Comparison of ENCODE assay signal across 8 cellular contexts in genomic region chr12:127381043-127381668, GRCh38.
DNase-seq lines count a peak whose midpoint lies in the region; ATAC-seq and TF ChIP-seq lines count a peak whose summit lies in the region.

No MANE protein-coding gene starts in this region.

- peak overlapping the region; percentile 85 for H2AFZ ChIP-seq in IMR-90 (replicated peaks; ENCODE audit: low read length, poor library complexity)

- no peaks in the 10 kb centered on the region for H3K36me3 Mint-ChIP-seq in Calu3 (ENCODE audit: insufficient read depth, unreplicated experiment)
- no peaks in the 10 kb centered on the region for H3K36me3 Mint-ChIP-seq in stimulated activated effector memory CD8-positive, alpha-beta T cell treated with anti-CD3 and anti-CD28 coated beads, Interleukin-12 subunit alpha, Interleukin-12 subunit beta, amount 100 ng/mL, for 72 hours

- H2BK20ac ChIP-seq in IMR-90 (ENCODE audit: low read depth, low read length): no peak overlapping the region

- no peak overlapping the region for H2AK5ac ChIP-seq in IMR-90 (ENCODE audit: low read depth, low read length)

- H3K9ac ChIP-seq in IMR-90 (ENCODE audit: low read depth, low read length): no peak overlapping the region

- H3K9me3 ChIP-seq in IMR-90 (ENCODE audit: control insufficient read depth, insufficient read depth, low read length): peaks cover 3% of the 10 kb centered on the region; the same call in 1 of the 2 replicates
- no peaks in the 10 kb centered on the region for H3K9me3 ChIP-seq in left lung

- H3K36me3 ChIP-seq in IMR-90 (ENCODE audit: control insufficient read depth, insufficient read depth, low read length) (no peaks in the 10 kb centered on the region), left lung (no peaks in the 10 kb centered on the region)

- no peak overlapping the region for H2BK120ac ChIP-seq in IMR-90 (ENCODE audit: low read depth, low read length)

- peak; percentile 77 for TF ChIP-seq RAD21 in IMR-90 (IDR thresholded peaks at IDR 0.05; ENCODE audit: low read length)

- no peak overlapping the region for H3K14ac ChIP-seq in IMR-90 (replicated peaks; ENCODE audit: low read depth, low read length)

- H3K9me1 ChIP-seq in IMR-90 (ENCODE audit: insufficient read depth, low read length): no peaks in the 10 kb centered on the region

- DNase-seq in Calu3: peak; percentile 72
- no peak for DNase-seq in IMR-90
- peak; percentile 22 for DNase-seq in SW480 (ENCODE audit: low spot score)
- peak; percentile 78 for DNase-seq in cerebellum (ENCODE audit: low spot score)
- peak in 1 of 2 donors; percentile 77 for DNase-seq in left lung
- DNase-seq in stimulated activated effector memory CD8-positive, alpha-beta T cell treated with anti-CD3 and anti-CD28 coated beads, Interleukin-12 subunit alpha, Interleukin-12 subunit beta, amount 100 ng/mL, for 72 hours (ENCODE audit: low spot score in 2 of 2): peak; percentile 44 to 66
- DNase-seq in SKM-1 (lab: John Stamatoyannopoulos, UW; ENCODE audit: unreplicated experiment): no peak

- POLR2A ChIA-PET in IMR-90 (lab: Charles Lee; ENCODE audit: unreplicated experiment): no interaction called here

- ATAC-seq in GM19452 (IDR thresholded peaks at IDR 0.05; ENCODE audit: unreplicated experiment) (peak; percentile 79), IMR-90 (ENCODE audit: low read depth) (peak; percentile 54; the same call in 1 of the 2 replicates), left lung (peak; percentile 90)
- peak; percentile 75 for ATAC-seq in stimulated activated effector memory CD8-positive, alpha-beta T cell treated with anti-CD3 and anti-CD28 coated beads, Interleukin-12 subunit alpha, Interleukin-12 subunit beta, amount 100 ng/mL, for 72 hours

- H3K4me1 ChIP-seq in IMR-90 (ENCODE audit: control insufficient read depth, insufficient read depth, low read length) (no peaks in the 10 kb centered on the region), left lung (peaks cover 0 to 2% of the 10 kb centered on the region in 2 donors)

- H3K27ac ChIP-seq in IMR-90 (ENCODE audit: insufficient read depth, low read length) (no peak overlapping the region), left lung (no peak overlapping the region)

- no peaks in the 10 kb centered on the region for H3K4me1 Mint-ChIP-seq in Calu3 (ENCODE audit: low read depth, unreplicated experiment)
- H3K4me1 Mint-ChIP-seq in stimulated activated effector memory CD8-positive, alpha-beta T cell treated with anti-CD3 and anti-CD28 coated beads, Interleukin-12 subunit alpha, Interleukin-12 subunit beta, amount 100 ng/mL, for 72 hours: no peaks in the 10 kb centered on the region

- no peaks in the 10 kb centered on the region for H3K9me3 Mint-ChIP-seq in Calu3 (ENCODE audit: low read depth, unreplicated experiment)
- H3K9me3 Mint-ChIP-seq in stimulated activated effector memory CD8-positive, alpha-beta T cell treated with anti-CD3 and anti-CD28 coated beads, Interleukin-12 subunit alpha, Interleukin-12 subunit beta, amount 100 ng/mL, for 72 hours: no peaks in the 10 kb centered on the region

- H2AK9ac ChIP-seq in IMR-90 (replicated peaks; ENCODE audit: low read depth, low read length, poor library complexity): no peak overlapping the region

- H3K27me3 ChIP-seq in IMR-90 (ENCODE audit: control insufficient read depth, insufficient read depth, low read length): no peaks in the 10 kb centered on the region
- peaks cover 0 to 20% of the 10 kb centered on the region in 2 donors for H3K27me3 ChIP-seq in left lung

- TF ChIP-seq CTCF in Calu3 (IDR thresholded peaks at IDR 0.05; ENCODE audit: unreplicated experiment) (peak; percentile 70), IMR-90 (conservative IDR thresholded peaks at IDR 0.05; ENCODE audit: low read depth, low read length) (peak; percentile 68), left lung (IDR thresholded peaks at IDR 0.05) (peak; percentile 69 to 73)

- no peak overlapping the region for H3K27ac Mint-ChIP-seq in Calu3 (ENCODE audit: unreplicated experiment)
- H3K27ac Mint-ChIP-seq in stimulated activated effector memory CD8-positive, alpha-beta T cell treated with anti-CD3 and anti-CD28 coated beads, Interleukin-12 subunit alpha, Interleukin-12 subunit beta, amount 100 ng/mL, for 72 hours: no peak overlapping the region

- no peak overlapping the region for H3K56ac ChIP-seq in IMR-90 (ENCODE audit: extremely low read depth, insufficient read depth, low read length)

- H3K4me3 ChIP-seq in IMR-90 (ENCODE audit: insufficient read depth, low read depth, low read length) (peak overlapping the region; percentile 50; the same call in 1 of the 2 replicates), left lung (no peak overlapping the region)

- intact Hi-C loops in Calu3 (cut with micrococcal nuclease; ENCODE audit: unreplicated experiment): loop anchor here (1.0 to 10.0 kb wide), 4 partner anchors 273 to 1316 kb away; no protein-coding TSS in a partner anchor
- intact Hi-C loops in IMR-90 (cut with micrococcal nuclease): loop anchor here (2.0 to 5.0 kb wide), 3 partner anchors 272 to 1309 kb away; no protein-coding TSS in a partner anchor
- intact Hi-C loops in left lung (cut with DNase I): no loop called here

- no peak overlapping the region for H2BK5ac ChIP-seq in IMR-90 (ENCODE audit: low read depth, low read length, poor library complexity, severe bottlenecking)

- peak overlapping the region; percentile 94 for H3K4me2 ChIP-seq in IMR-90 (ENCODE audit: low read depth, low read length)

- BruUV-seq in Calu3 (replicated peaks; lab: Mats Ljungman, UMichigan) (no TSS peak), IMR-90 (replicated peaks; lab: Mats Ljungman, UMichigan) (no TSS peak)

- WGBS in IMR-90 (ENCODE audit: extremely low coverage in 2 of 2, insufficient read length in 1 of 2), 2 experiments: 3% methylated on average over 5 of the region's 33 CpGs; no CpG with 5 or more reads in 1 of the 2 experiments

- H3K23ac ChIP-seq in IMR-90 (ENCODE audit: low read depth, low read length): no peak overlapping the region

- H3K79me1 ChIP-seq in IMR-90 (ENCODE audit: low read depth in 1 of 2, low read length in 2 of 2): no peaks in the 10 kb centered on the region

- no peak overlapping the region for H4K91ac ChIP-seq in IMR-90 (ENCODE audit: insufficient read depth, low read depth, low read length)

- H3K18ac ChIP-seq in IMR-90 (ENCODE audit: low read depth, low read length): no peak overlapping the region

- dilution Hi-C loops in IMR-90 (cut with HindIII; ENCODE audit: low sequenced_read_pairs, unreplicated experiment): no loop called here

- CTCF ChIA-PET in Calu3 (lab: Charles Lee): interaction anchor here (0.5 to 1.7 kb wide), 3 partner anchors 23 to 297 kb away, joined by 6 to 8 read pairs (median 7); no protein-coding TSS in a partner anchor
- CTCF ChIA-PET in IMR-90 (lab: Yijun Ruan, JAX): interaction anchor here (0.6 to 1.2 kb wide), 12 partner anchors 9 to 299 kb away, joined by 3 to 4 read pairs (median 3); no protein-coding TSS in a partner anchor

- no peaks in the 10 kb centered on the region for H4K20me1 ChIP-seq in IMR-90 (ENCODE audit: insufficient read depth, low read length)

- no peak overlapping the region for H3K4ac ChIP-seq in IMR-90 (ENCODE audit: low read depth, low read length)

- in situ Hi-C loops in IMR-90 (cut with MboI; ENCODE audit: low sequenced_read_pairs): no loop called here

- no peak overlapping the region for H2BK15ac ChIP-seq in IMR-90 (ENCODE audit: low read depth, low read length)

- H3K27me3 Mint-ChIP-seq in Calu3 (ENCODE audit: unreplicated experiment): no peaks in the 10 kb centered on the region

- H4K5ac ChIP-seq in IMR-90 (ENCODE audit: low read depth, low read length): no peak overlapping the region

- TF ChIP-seq POLR2A in IMR-90 (IDR thresholded peaks at IDR 0.05; ENCODE audit: low read depth, low read length): no peak

- H3K4me3 Mint-ChIP-seq in Calu3 (ENCODE audit: low read depth, unreplicated experiment): peak overlapping the region; percentile 56
- no peak overlapping the region for H3K4me3 Mint-ChIP-seq in stimulated activated effector memory CD8-positive, alpha-beta T cell treated with anti-CD3 and anti-CD28 coated beads, Interleukin-12 subunit alpha, Interleukin-12 subunit beta, amount 100 ng/mL, for 72 hours

- no peak overlapping the region for H4K8ac ChIP-seq in IMR-90 (ENCODE audit: low read depth in 2 of 2, low read length in 2 of 2)

TF ChIP-seq in IMR-90, 13 proteins besides CTCF, POLR2A, EP300 and RAD21:
- TF ChIP-seq MAZ (IDR thresholded peaks at IDR 0.05; ENCODE audit: borderline replicate concordance, low read depth, low read length): no peak; the same call in 1 of the 2 replicates
- TF ChIP-seq FOS (IDR thresholded peaks at IDR 0.05; ENCODE audit: low read depth, low read length): no peak
- no peak for TF ChIP-seq USF2 (IDR thresholded peaks at IDR 0.05; ENCODE audit: low read depth, low read length)
- no peak for TF ChIP-seq RCOR1 (IDR thresholded peaks at IDR 0.05; ENCODE audit: insufficient replicate concordance, low read length)
- TF ChIP-seq SMC3 (IDR thresholded peaks at IDR 0.05; ENCODE audit: low read depth, low read length): peak; percentile 57
- TF ChIP-seq CHD1 (IDR thresholded peaks at IDR 0.05; ENCODE audit: low read depth, low read length): no peak
- TF ChIP-seq BHLHE40 (IDR thresholded peaks at IDR 0.05; ENCODE audit: low read depth, low read length): no peak
TF ChIP-seq in IMR-90: peak in this region for 1.

Comparison
In these comparisons a context has a peak if more than half of its experiments do, and no peak if none do; other contexts are left out.
1. DNase-seq: peak in Calu3 (single experiment), SW480 (single experiment), cerebellum (single experiment) and stimulated activated effector memory CD8-positive, alpha-beta T cell treated with anti-CD3 and anti-CD28 coated beads, Interleukin-12 subunit alpha, Interleukin-12 subunit beta, amount 100 ng/mL, for 72 hours (2 of 2); none in IMR-90 (single experiment) and SKM-1 (single experiment).
2. intact Hi-C loops: an anchor here in Calu3 (1.0 to 10.0 kb wide) and IMR-90 (2.0 to 5.0 kb wide); none called in left lung.
3. Peak in every context shown above with its lines, with median percentiles within 50 percentile points of each other: CTCF ChIP-seq and ATAC-seq.